In the genomic region with DNA sequence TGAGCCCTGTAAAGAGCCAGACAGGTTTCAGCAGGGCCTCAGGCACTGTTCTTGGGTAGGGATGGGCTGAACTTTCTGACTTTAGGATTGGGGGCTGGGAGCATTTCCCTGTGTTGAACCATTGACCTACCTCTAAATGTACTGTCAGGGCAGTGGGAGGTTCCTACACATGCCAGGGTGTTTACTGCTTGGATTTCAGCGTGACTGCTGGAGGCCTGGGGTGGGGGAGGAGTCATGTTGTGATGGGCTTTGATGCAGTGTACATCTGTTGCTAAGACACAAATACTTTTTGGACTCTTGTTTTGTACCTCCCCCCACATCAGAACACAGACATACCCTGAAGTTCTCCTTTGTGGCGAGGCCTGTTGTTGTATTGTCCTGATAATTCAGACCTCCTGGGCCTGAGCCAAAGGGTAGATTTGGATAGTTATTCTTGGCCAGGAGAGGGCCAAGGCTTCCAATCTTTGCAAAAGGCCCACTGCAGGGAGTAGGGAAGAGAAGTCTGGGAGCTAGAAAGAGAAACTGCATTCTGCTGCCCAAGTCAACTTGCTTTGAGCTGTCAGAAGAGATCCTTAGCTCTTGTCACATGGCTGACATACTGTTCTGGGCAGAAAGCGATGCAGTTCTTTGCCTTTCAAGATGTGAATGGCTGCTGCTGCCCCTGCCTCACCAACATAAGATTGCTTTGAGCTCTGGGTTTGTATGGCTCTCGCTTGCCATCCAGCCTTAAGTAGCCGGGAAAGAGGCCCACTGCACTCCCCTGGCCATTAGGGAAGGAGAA, we compare ENCODE assay signal across 9 cellular contexts. TPM values are rescaled to one million over a fixed set of nuclear protein-coding genes. Genes with fewer than 3 reads are reported as not detected.
A peak's percentile ranks its signal among the peaks of the same experiment; 100 is the strongest.
DNase-seq lines count a peak whose midpoint lies in the region; ATAC-seq, FAIRE-seq and TF ChIP-seq lines count a peak whose summit lies in the region.
"Had no signal": no experiment of that assay in that cellular context is flagged by ENCODE, and none has a peak within 500 bp of the region (broad histone marks: within the 10 kb centered on the region; RNA-seq: fewer than 3 reads in every experiment).

No MANE protein-coding gene starts in this region.

- intact Hi-C loops in IMR-90 (cut with micrococcal nuclease), result loop anchor here (2.0 kb wide), 1 partner anchor 15 kb away; a partner anchor contains a TSS
- intact Hi-C loops in GM12878 (cut with micrococcal nuclease; ENCODE audit: unreplicated experiment), result no loop called here
- intact Hi-C loops in stomach (cut with DNase I; ENCODE audit: low total_unique reads), result no loop called here

- H3K79me1 ChIP-seq in IMR-90 (ENCODE audit: low read depth in 1 of 2, low read length in 2 of 2), result peaks cover 41 to 89% of the 10 kb centered on the region in 2 experiments

- no peak overlapping the region for H2AFZ ChIP-seq in IMR-90 (replicated peaks; ENCODE audit: low read length, poor library complexity)
- H2AFZ ChIP-seq in GM12878 (ENCODE audit: control insufficient read depth, low read depth, low read length), result no peak overlapping the region

- H3K36me3 ChIP-seq in IMR-90 (ENCODE audit: control insufficient read depth, insufficient read depth, low read length) (peaks cover 44% of the 10 kb centered on the region), GM12878 (ENCODE audit: control insufficient read depth in 2 of 2, insufficient read depth in 2 of 2, low read length in 1 of 2) (peaks cover 17 to 30% of the 10 kb centered on the region in 2 experiments), iPS-18a (ENCODE audit: control insufficient read depth, low read depth, low read length) (peaks cover 24% of the 10 kb centered on the region), stomach (peaks cover 20 to 56% (median 40%) of the 10 kb centered on the region in 4 donors)

- peak overlapping the region; percentile 89 for H2AK9ac ChIP-seq in IMR-90 (replicated peaks; ENCODE audit: low read depth, low read length, poor library complexity)

- peak; percentile 52 for DNase-seq in AG08395 (ENCODE audit: low spot score)
- peak; percentile 68 for DNase-seq in IMR-90
- no peak for DNase-seq in GM12878 (ENCODE audit: low read depth, low spot score)
- peak; percentile 38 for DNase-seq in stomach
- no peak for DNase-seq in D721Med (ENCODE audit: insufficient read length, low spot score)

- dilution Hi-C loops in IMR-90 (cut with HindIII; ENCODE audit: low sequenced_read_pairs, unreplicated experiment), result no loop called here

- peak overlapping the region; percentile 57; the same call in 1 of the 2 replicates for H3K27ac ChIP-seq in IMR-90 (ENCODE audit: insufficient read depth, low read length)
- no peak overlapping the region for H3K27ac ChIP-seq in GM12878 (ENCODE audit: control insufficient read depth, insufficient read depth)
- H3K27ac ChIP-seq in iPS-18a (ENCODE audit: low read length), result no peak overlapping the region
- peak overlapping the region; percentile 18 to 99 (median 97) for H3K27ac ChIP-seq in stomach

- POLR2A ChIA-PET in IMR-90 (lab: Charles Lee; ENCODE audit: unreplicated experiment) (no interaction called here), GM12878 (lab: Charles Lee) (interaction anchor here (0.9 to 1.7 kb wide), 5 partner anchors 9 to 561 kb away, joined by 3 to 9 read pairs (median 3); no protein-coding TSS in a partner anchor)

- FAIRE-seq in GM12878 (lab: Jason Lieb, UNC) (no peak), D721Med (lab: Jason Lieb, UNC) (no peak)

- H3K4me3 ChIP-seq in IMR-90 (ENCODE audit: insufficient read depth, low read depth, low read length) (no peak overlapping the region), GM12878 (peak overlapping the region; percentile 97; the same call in 1 of the 2 replicates), iPS-18a (ENCODE audit: low read length) (peak overlapping the region; percentile 1), stomach (peak overlapping the region in 3 of 4 donors; percentile 5 to 71 (median 38))
- H3K4me3 ChIP-seq: mucosa of descending colon had no signal

- H3K4me2 ChIP-seq in IMR-90 (ENCODE audit: low read depth, low read length) (peak overlapping the region; percentile 68), GM12878 (ENCODE audit: control insufficient read depth, insufficient read depth) (peak overlapping the region; percentile 78)

- TF ChIP-seq CTCF in IMR-90 (conservative IDR thresholded peaks at IDR 0.05; ENCODE audit: low read depth, low read length) (0 out of 2 replicates have a peak, but pooled peaks have one; percentile 12), GM12878 (IDR thresholded peaks at IDR 0.05 in 2 of 3, conservative IDR thresholded peaks at IDR 0.05 in 1 of 3; ENCODE audit: control insufficient read depth in 2 of 3, extremely low read depth in 1 of 3, insufficient read depth in 1 of 3, low read depth in 3 of 3, low read length in 3 of 3) (no peak), stomach (IDR thresholded peaks at IDR 0.05) (no peak), D721Med (IDR thresholded peaks at IDR 0.05; ENCODE audit: insufficient read depth, missing control alignments) (no peak)

- peak overlapping the region; percentile 75; the same call in 1 of the 2 replicates for H3K14ac ChIP-seq in IMR-90 (replicated peaks; ENCODE audit: low read depth, low read length)

- CTCF ChIA-PET in IMR-90 (lab: Yijun Ruan, JAX), result interaction anchor here (1.5 kb wide), 1 partner anchor 17 kb away, joined by 5 read pairs; no protein-coding TSS in a partner anchor
- CTCF ChIA-PET in GM12878 (lab: Yijun Ruan, JAX), result interaction anchor here (0.9 to 7.2 kb wide), 11 partner anchors 9 to 60 kb away, joined by 3 to 43 read pairs (median 4); no protein-coding TSS in a partner anchor

- in situ Hi-C loops in IMR-90 (cut with MboI; ENCODE audit: low sequenced_read_pairs), result no loop called here
- in situ Hi-C loops in GM12878 (cut with MboI), result no loop called here

- RAD21 ChIA-PET in GM12878 (lab: Charles Lee; ENCODE audit: unreplicated experiment), result interaction anchor here (0.6 to 2.0 kb wide), 4 partner anchors 13 to 34 kb away, joined by 3 to 5 read pairs (median 4); no protein-coding TSS in a partner anchor

- 0 out of 2 replicates have a peak overlapping the region, but pooled peaks have one; percentile 35 for H3K23ac ChIP-seq in IMR-90 (ENCODE audit: low read depth, low read length)

- H3K79me2 ChIP-seq in GM12878 (ENCODE audit: control insufficient read depth, insufficient read depth, low read length), result peaks cover 94% of the 10 kb centered on the region

- H2BK15ac ChIP-seq in IMR-90 (ENCODE audit: low read depth, low read length), result no peak overlapping the region

- H4K20me1 ChIP-seq in IMR-90 (ENCODE audit: insufficient read depth, low read length) (peaks cover 55% of the 10 kb centered on the region), GM12878 (ENCODE audit: control insufficient read depth, insufficient read depth) (peaks cover 5% of the 10 kb centered on the region; the same call in 1 of the 2 replicates)

- TF ChIP-seq RAD21 in IMR-90 (IDR thresholded peaks at IDR 0.05; ENCODE audit: low read length) (no peak), GM12878 (IDR thresholded peaks at IDR 0.05; ENCODE audit: insufficient read depth, low read depth, low read length) (no peak)

- H2BK5ac ChIP-seq in IMR-90 (ENCODE audit: low read depth, low read length, poor library complexity, severe bottlenecking), result no peak overlapping the region

- 0 out of 2 replicates have a peak overlapping the region, but pooled peaks have one; percentile 9 for H3K9ac ChIP-seq in IMR-90 (ENCODE audit: low read depth, low read length)
- H3K9ac ChIP-seq in GM12878 (ENCODE audit: control insufficient read depth, insufficient read depth, low read length), result peak overlapping the region; percentile 9; the same call in 1 of the 2 replicates
- H3K9ac ChIP-seq in iPS-18a (ENCODE audit: low read length), result no peak overlapping the region

- ATAC-seq in IMR-90 (ENCODE audit: low read depth) (no peak), GM12878 (no peak), HG02852 (IDR thresholded peaks at IDR 0.05; ENCODE audit: unreplicated experiment) (no peak), GM18502 (IDR thresholded peaks at IDR 0.05; ENCODE audit: poor library complexity, unreplicated experiment) (no peak)
- ATAC-seq: mucosa of descending colon had no signal

- no peak overlapping the region for H4K5ac ChIP-seq in IMR-90 (ENCODE audit: low read depth, low read length)

- TF ChIP-seq EP300 in GM12878 (IDR thresholded peaks at IDR 0.05; ENCODE audit: borderline replicate concordance in 1 of 2, control insufficient read depth in 1 of 2, low read depth in 2 of 2, low read length in 2 of 2) (no peak), stomach (IDR thresholded peaks at IDR 0.05) (no peak)

- H3K9me3 ChIP-seq in IMR-90 (ENCODE audit: control insufficient read depth, insufficient read depth, low read length) (no peaks in the 10 kb centered on the region), GM12878 (replicated peaks; ENCODE audit: control insufficient read depth, insufficient read depth, low read length) (no peaks in the 10 kb centered on the region), iPS-18a (ENCODE audit: control insufficient read depth, low read depth, low read length) (no peaks in the 10 kb centered on the region), stomach (no peaks in the 10 kb centered on the region)
- H3K9me3 ChIP-seq: mucosa of descending colon had no signal

- H2BK20ac ChIP-seq in IMR-90 (ENCODE audit: low read depth, low read length), result no peak overlapping the region

- peaks cover 50% of the 10 kb centered on the region for H3K4me1 ChIP-seq in IMR-90 (ENCODE audit: control insufficient read depth, insufficient read depth, low read length)
- peaks cover 29% of the 10 kb centered on the region for H3K4me1 ChIP-seq in GM12878 (ENCODE audit: control insufficient read depth, insufficient read depth, low read length)
- H3K4me1 ChIP-seq in iPS-18a (ENCODE audit: control insufficient read depth, low read depth, low read length), result peaks cover 54% of the 10 kb centered on the region
- peaks cover 73 to 78% (median 76%) of the 10 kb centered on the region in 4 donors for H3K4me1 ChIP-seq in stomach

- no peak overlapping the region for H4K91ac ChIP-seq in IMR-90 (ENCODE audit: insufficient read depth, low read depth, low read length)

- H3K27me3 ChIP-seq in IMR-90 (ENCODE audit: control insufficient read depth, insufficient read depth, low read length) (no peaks in the 10 kb centered on the region), GM12878 (replicated peaks in 1 of 2; ENCODE audit: control insufficient read depth in 2 of 2, insufficient read depth in 2 of 2, low read length in 1 of 2) (no peaks in the 10 kb centered on the region), iPS-18a (ENCODE audit: control insufficient read depth, insufficient read depth, low read length) (no peaks in the 10 kb centered on the region), stomach (no peaks in the 10 kb centered on the region)

- peak overlapping the region; percentile 28 for H3K4ac ChIP-seq in IMR-90 (ENCODE audit: low read depth, low read length)

- no peak overlapping the region for H3K56ac ChIP-seq in IMR-90 (ENCODE audit: extremely low read depth, insufficient read depth, low read length)

- peak overlapping the region; percentile 36; the same call in 1 of the 2 replicates for H2AK5ac ChIP-seq in IMR-90 (ENCODE audit: low read depth, low read length)

- no peak overlapping the region for H2BK120ac ChIP-seq in IMR-90 (ENCODE audit: low read depth, low read length)

- TF ChIP-seq POLR2A in IMR-90 (IDR thresholded peaks at IDR 0.05; ENCODE audit: low read depth, low read length), result no peak
- no peak for TF ChIP-seq POLR2A in GM12878 (IDR thresholded peaks at IDR 0.05; ENCODE audit: low read depth, low read length)
- TF ChIP-seq POLR2A in stomach (IDR thresholded peaks at IDR 0.05), result no peak

- H3K9me1 ChIP-seq in IMR-90 (ENCODE audit: insufficient read depth, low read length), result peaks cover 48% of the 10 kb centered on the region

- BruUV-seq in IMR-90 (replicated peaks; lab: Mats Ljungman, UMichigan) (no TSS peak), GM12878 (replicated peaks; lab: Mats Ljungman, UMichigan) (no TSS peak)

- no peak overlapping the region for H4K8ac ChIP-seq in IMR-90 (ENCODE audit: low read depth in 2 of 2, low read length in 2 of 2)

- no peak overlapping the region; the same call in 1 of the 2 replicates for H3K18ac ChIP-seq in IMR-90 (ENCODE audit: low read depth, low read length)

- SMC1A ChIA-PET in GM12878 (lab: Charles Lee; ENCODE audit: uncharacterized antibody, unreplicated experiment), result interaction anchor here (0.8 to 1.2 kb wide), 5 partner anchors 12 to 400 kb away, joined by 3 to 6 read pairs (median 4); no protein-coding TSS in a partner anchor

- WGBS in IMR-90 (ENCODE audit: extremely low coverage in 2 of 2, insufficient read length in 1 of 2), 2 experiments, result no CpG with 5 or more reads among the region's 5 CpGs
- 68% methylated on average over 5 of the region's 5 CpGs for WGBS in GM12878 (ENCODE audit: insufficient coverage, insufficient replicate concordance, low lambda C conversion rate, missing lambda C conversion rate)
- WGBS in stomach, 5 donors, result 37 to 58% (median 42%) methylated on average over 5 of the region's 5 CpGs

RNA-seq across cellular contexts. Expression of a gene that starts 3.7 kb away (rescaled TPM):
- 35.6 and 42.8 TPM in 2 replicates for total RNA-seq in IMR-90 (2012; rRNA removed)
- polyA plus RNA-seq in IMR-90 (2012; rRNA removed), result 122 and 125 TPM in 2 replicates
- polyA plus RNA-seq in IMR-90 (2012; cell fraction: cytosol; rRNA removed), result 97.7 and 130 TPM in 2 replicates
- polyA plus RNA-seq in IMR-90 (2012; cell fraction: nucleus; rRNA removed; ENCODE audit: low replicate concordance), result 91.5 and 108 TPM in 2 replicates
- total RNA-seq in GM12878 (2013; cell fraction: nucleolus; rRNA removed), result 68.6 and 83.4 TPM in 2 replicates
- 16.5 and 16.8 TPM in 2 replicates for total RNA-seq in GM12878 (2014; rRNA removed)
- 36.2 and 39.9 TPM in 2 replicates for total RNA-seq in GM12878 (2014; rRNA removed; fragmentation: Illumina TruSeq; extraction: Trizol)
- total RNA-seq in GM12878 (2021), result 62.3 and 72.8 TPM in 2 replicates
- 52.9 TPM for polyA plus RNA-seq in GM12878 (2011; ENCODE audit: low read depth)
- polyA plus RNA-seq in GM12878 (2011; rRNA removed), result 84.5 and 104 TPM in 2 replicates
- polyA plus RNA-seq in GM12878 (2011; cell fraction: cytosol; rRNA removed), result 78.3 and 81.2 TPM in 2 replicates
- 72.4 and 101 TPM in 2 replicates for polyA plus RNA-seq in GM12878 (2011; cell fraction: nucleus; rRNA removed)
- polyA plus RNA-seq in GM12878 (2012), result 70.1 and 111 TPM in 2 replicates
- 60.5 and 63.8 TPM in 2 replicates for polyA plus RNA-seq in GM12878 (2014; fragmentation: Illumina TruSeq; extraction: Trizol)
- 1 to 10 TPM; 3.8 to 4.1 TPM for polyA plus RNA-seq in GM12878 (2014; fragmentation: Nextera tagmentation; extraction: Ambion mirVana)
- polyA plus RNA-seq in GM12878 (2014; rRNA removed), result 44.7 and 48.6 TPM in 2 replicates
- 10 to 100 TPM; 11.1 to 11.5 TPM for polyA plus RNA-seq in GM12878 (2016; fragmentation: Nextera tagmentation; extraction: Ambion mirVana)
- 71.0 and 98.3 TPM in 2 replicates for polyA minus RNA-seq in GM12878 (2011; rRNA and poly(A)+ RNA removed)
- 30.1 and 32.1 TPM in 2 replicates for polyA minus RNA-seq in GM12878 (2011; cell fraction: cytosol; rRNA and poly(A)+ RNA removed)
- 22.1 and 37.8 TPM in 2 replicates for polyA minus RNA-seq in GM12878 (2011; cell fraction: nucleus; rRNA and poly(A)+ RNA removed)
- total RNA-seq in stomach, result 100 to 1,000 TPM in 3 of 5 donors, 10 to 100 TPM in 2; 51.4 to 160 (median 126) TPM
- 10 to 100 TPM; 25.2 to 39.5 (median 36.6) TPM for polyA plus RNA-seq in stomach

RNA-seq across cellular contexts. Expression of a gene that starts 14.3 kb away (rescaled TPM):
- 41.0 and 60.5 TPM in 2 replicates for total RNA-seq in IMR-90 (2012; rRNA removed)
- 86.1 and 89.4 TPM in 2 replicates for polyA plus RNA-seq in IMR-90 (2012; rRNA removed)
- polyA plus RNA-seq in IMR-90 (2012; cell fraction: cytosol; rRNA removed), result 49.6 and 126 TPM in 2 replicates
- polyA plus RNA-seq in IMR-90 (2012; cell fraction: nucleus; rRNA removed; ENCODE audit: low replicate concordance), result 26.4 and 100 TPM in 2 replicates
- 0.86 TPM in 1 of 2 replicates, not detected in the other for total RNA-seq in GM12878 (2013; cell fraction: nucleolus; rRNA removed)
- total RNA-seq in GM12878 (2014; rRNA removed), result 0.93 and 1.6 TPM in 2 replicates
- 2.3 and 2.7 TPM in 2 replicates for total RNA-seq in GM12878 (2014; rRNA removed; fragmentation: Illumina TruSeq; extraction: Trizol)
- total RNA-seq in GM12878 (2021), result 3.6 and 4.3 TPM in 2 replicates
- 2.1 TPM for polyA plus RNA-seq in GM12878 (2011; ENCODE audit: low read depth)
- 0.20 and 0.27 TPM in 2 replicates for polyA plus RNA-seq in GM12878 (2011; rRNA removed)
- 0.12 and 0.40 TPM in 2 replicates for polyA plus RNA-seq in GM12878 (2011; cell fraction: cytosol; rRNA removed)
- polyA plus RNA-seq in GM12878 (2011; cell fraction: nucleus; rRNA removed), result 0.22 and 0.48 TPM in 2 replicates
- 3.1 and 4.2 TPM in 2 replicates for polyA plus RNA-seq in GM12878 (2012)
- 1.8 and 3.3 TPM in 2 replicates for polyA plus RNA-seq in GM12878 (2014; fragmentation: Illumina TruSeq; extraction: Trizol)
- polyA plus RNA-seq in GM12878 (2014; fragmentation: Nextera tagmentation; extraction: Ambion mirVana), result 1 to 10 TPM; 2.5 to 2.9 TPM
- 2.7 and 3.1 TPM in 2 replicates for polyA plus RNA-seq in GM12878 (2014; rRNA removed)
- polyA plus RNA-seq in GM12878 (2016; fragmentation: Nextera tagmentation; extraction: Ambion mirVana), result 1 to 10 TPM; 2.0 to 3.2 TPM
- polyA minus RNA-seq in GM12878 (2011; rRNA and poly(A)+ RNA removed), result not detected in 2 replicates
- polyA minus RNA-seq in GM12878 (2011; cell fraction: cytosol; rRNA and poly(A)+ RNA removed), result not detected in 2 replicates
- not detected in 2 replicates for polyA minus RNA-seq in GM12878 (2011; cell fraction: nucleus; rRNA and poly(A)+ RNA removed)
- 100 to 1,000 TPM in 1 of 5 donors, 10 to 100 TPM in 2, 1 to 10 TPM in 2; 6.8 to 187 (median 12.3) TPM for total RNA-seq in stomach
- polyA plus RNA-seq in stomach, result 10 to 100 TPM; 17.0 to 20.4 (median 17.1) TPM

RNA-seq across cellular contexts. Expression of a gene that starts 49.4 kb away (rescaled TPM):
- total RNA-seq in IMR-90 (2012; rRNA removed) (35.0 and 52.2 TPM in 2 replicates), GM12878 (2014; rRNA removed) (46.1 and 48.2 TPM in 2 replicates), GM12878 (2014; rRNA removed; fragmentation: Illumina TruSeq; extraction: Trizol) (76.7 and 76.9 TPM in 2 replicates), GM12878 (2021) (55.6 and 57.2 TPM in 2 replicates), stomach (10 to 100 TPM; 12.8 to 65.6 (median 40.3) TPM)
- polyA plus RNA-seq in IMR-90 (2012; rRNA removed) (42.9 and 54.9 TPM in 2 replicates), GM12878 (2011; rRNA removed) (39.3 and 52.5 TPM in 2 replicates), GM12878 (2014; fragmentation: Illumina TruSeq; extraction: Trizol) (99.2 and 133 TPM in 2 replicates), GM12878 (2014; fragmentation: Nextera tagmentation; extraction: Ambion mirVana) (10 to 100 TPM; 11.8 to 20.3 TPM), GM12878 (2014; rRNA removed) (43.4 and 45.4 TPM in 2 replicates), GM12878 (2016; fragmentation: Nextera tagmentation; extraction: Ambion mirVana) (10 to 100 TPM; 36.6 to 41.6 TPM), stomach (10 to 100 TPM; 21.3 to 27.3 (median 23.4) TPM)
- 12.5 and 21.0 TPM in 2 replicates for polyA plus RNA-seq in IMR-90 (2012; cell fraction: cytosol; rRNA removed)
- polyA plus RNA-seq in IMR-90 (2012; cell fraction: nucleus; rRNA removed; ENCODE audit: low replicate concordance), result 3.3 and 19.8 TPM in 2 replicates
- total RNA-seq in GM12878 (2013; cell fraction: nucleolus; rRNA removed), result 12.3 and 13.8 TPM in 2 replicates
- 43.2 TPM for polyA plus RNA-seq in GM12878 (2011; ENCODE audit: low read depth)
- polyA plus RNA-seq in GM12878 (2011; cell fraction: cytosol; rRNA removed), result 22.2 and 24.0 TPM in 2 replicates
- 11.3 and 14.8 TPM in 2 replicates for polyA plus RNA-seq in GM12878 (2011; cell fraction: nucleus; rRNA removed)
- polyA plus RNA-seq in GM12878 (2012), result 52.7 and 64.5 TPM in 2 replicates
- 13.1 TPM in 2 replicates for polyA minus RNA-seq in GM12878 (2011; rRNA and poly(A)+ RNA removed)
- polyA minus RNA-seq in GM12878 (2011; cell fraction: cytosol; rRNA and poly(A)+ RNA removed), result 10.4 and 11.5 TPM in 2 replicates
- 3.0 and 5.5 TPM in 2 replicates for polyA minus RNA-seq in GM12878 (2011; cell fraction: nucleus; rRNA and poly(A)+ RNA removed)

RNA-seq across cellular contexts. Expression of a gene that starts 55.7 kb away (rescaled TPM):
- 11.7 and 14.7 TPM in 2 replicates for total RNA-seq in IMR-90 (2012; rRNA removed)
- polyA plus RNA-seq in IMR-90 (2012; rRNA removed), result 12.5 and 16.9 TPM in 2 replicates
- polyA plus RNA-seq in IMR-90 (2012; cell fraction: cytosol; rRNA removed), result 6.7 and 13.4 TPM in 2 replicates
- 7.7 and 17.2 TPM in 2 replicates for polyA plus RNA-seq in IMR-90 (2012; cell fraction: nucleus; rRNA removed; ENCODE audit: low replicate concordance)
- total RNA-seq in GM12878 (2013; cell fraction: nucleolus; rRNA removed), result 99.3 and 112 TPM in 2 replicates
- 63.7 and 69.0 TPM in 2 replicates for total RNA-seq in GM12878 (2014; rRNA removed)
- 62.3 and 63.1 TPM in 2 replicates for total RNA-seq in GM12878 (2014; rRNA removed; fragmentation: Illumina TruSeq; extraction: Trizol)
- total RNA-seq in GM12878 (2021), result 60.8 and 63.4 TPM in 2 replicates
- polyA plus RNA-seq in GM12878 (2011; ENCODE audit: low read depth), result 61.3 TPM
- 116 and 127 TPM in 2 replicates for polyA plus RNA-seq in GM12878 (2011; rRNA removed)
- polyA plus RNA-seq in GM12878 (2011; cell fraction: cytosol; rRNA removed), result 107 and 138 TPM in 2 replicates
- polyA plus RNA-seq in GM12878 (2011; cell fraction: nucleus; rRNA removed), result 75.2 and 94.2 TPM in 2 replicates
- polyA plus RNA-seq in GM12878 (2012), result 52.4 and 59.0 TPM in 2 replicates
- polyA plus RNA-seq in GM12878 (2014; fragmentation: Illumina TruSeq; extraction: Trizol), result 66.0 and 77.8 TPM in 2 replicates
- 10 to 100 TPM; 61.3 to 75.6 TPM for polyA plus RNA-seq in GM12878 (2014; fragmentation: Nextera tagmentation; extraction: Ambion mirVana)
- 60.9 and 64.2 TPM in 2 replicates for polyA plus RNA-seq in GM12878 (2014; rRNA removed)
- polyA plus RNA-seq in GM12878 (2016; fragmentation: Nextera tagmentation; extraction: Ambion mirVana), result 10 to 100 TPM; 34.2 to 39.9 TPM
- 92.8 and 107 TPM in 2 replicates for polyA minus RNA-seq in GM12878 (2011; rRNA and poly(A)+ RNA removed)
- polyA minus RNA-seq in GM12878 (2011; cell fraction: cytosol; rRNA and poly(A)+ RNA removed), result 31.8 and 40.1 TPM in 2 replicates
- polyA minus RNA-seq in GM12878 (2011; cell fraction: nucleus; rRNA and poly(A)+ RNA removed), result 31.7 and 39.3 TPM in 2 replicates
- 10 to 100 TPM in 3 of 5 donors, 1 to 10 TPM in 2; 3.5 to 35.7 (median 13.8) TPM for total RNA-seq in stomach
- polyA plus RNA-seq in stomach, result 10 to 100 TPM; 13.2 to 16.8 (median 14.4) TPM

Comparison
In these comparisons a context has a peak if more than half of its experiments do, and no peak if none do; other contexts are left out.
1. DNase-seq: peak in AG08395 (single experiment), IMR-90 (single experiment) and stomach (single experiment); none in GM12878 (single experiment) and D721Med (single experiment).
2. H3K27ac ChIP-seq: peak in IMR-90 (single experiment) and stomach (5 of 5); none in GM12878 (single experiment) and iPS-18a (single experiment).